15 cellular contexts compared by ENCODE assay signal in genomic region chr11:3044004-3044403, GRCh38. TPM values are rescaled to one million over a fixed set of nuclear protein-coding genes. Genes with fewer than 3 reads are reported as not detected.
DNase-seq lines count a peak whose midpoint lies in the region; ATAC-seq and TF ChIP-seq lines count a peak whose summit lies in the region.
"Had no signal": no experiment of that assay in that cellular context is flagged by ENCODE, and none has a peak within 500 bp of the region (broad histone marks: within the 10 kb centered on the region; RNA-seq: fewer than 3 reads in every experiment).

No MANE protein-coding gene starts in this region.

- TF ChIP-seq CTCF in spleen (IDR thresholded peaks at IDR 0.05 in 8 of 11, conservative IDR thresholded peaks at IDR 0.05 in 3 of 11) (no peak), natural killer cell (IDR thresholded peaks at IDR 0.05) (no peak), lower leg skin (IDR thresholded peaks at IDR 0.05) (no peak)
- TF ChIP-seq CTCF in CD8-positive, alpha-beta T cell (IDR thresholded peaks at IDR 0.05), result no peak

- no peak overlapping the region for H3K4me3 Mint-ChIP-seq in natural killer cell
- H3K4me3 Mint-ChIP-seq in activated T-cell treated with anti-CD3 and anti-CD28 coated beads, Interleukin-2, amount 50 U/mL, for 72 hours, result no peak overlapping the region
- H3K4me3 Mint-ChIP-seq in CD8-positive, alpha-beta T cell, result no peak overlapping the region
- H3K4me3 Mint-ChIP-seq: CD4-positive, alpha-beta memory T cell; T-cell had no signal

- H3K27ac ChIP-seq in spleen, result no peak overlapping the region
- no peak overlapping the region for H3K27ac ChIP-seq in CD8-positive, alpha-beta T cell (ENCODE audit: low read depth, low read length)

- POLR2A ChIA-PET in CD8-positive, alpha-beta T cell (lab: Charles Lee), result no interaction called here

- H3K27me3 ChIP-seq in adipocyte (replicated peaks; ENCODE audit: control insufficient read depth, insufficient read depth, low read length) (no peaks in the 10 kb centered on the region), spleen (replicated peaks in 1 of 7) (no peaks in the 10 kb centered on the region)
- no peaks in the 10 kb centered on the region for H3K27me3 ChIP-seq in CD8-positive, alpha-beta T cell (ENCODE audit: insufficient read depth, low read length)

- H3K4me1 ChIP-seq in adipocyte (ENCODE audit: control insufficient read depth, insufficient read depth, low read length) (peaks cover 46% of the 10 kb centered on the region), spleen (peaks cover 0 to 24% (median 3%) of the 10 kb centered on the region in 6 donors)
- no peaks in the 10 kb centered on the region for H3K4me1 ChIP-seq in CD8-positive, alpha-beta T cell (ENCODE audit: insufficient read depth, low read length)

- H3K9me3 ChIP-seq in adipocyte (ENCODE audit: control insufficient read depth, low read length), result no peaks in the 10 kb centered on the region
- H3K9me3 ChIP-seq in spleen, result no peaks in the 10 kb centered on the region
- no peaks in the 10 kb centered on the region for H3K9me3 ChIP-seq in CD8-positive, alpha-beta T cell (ENCODE audit: low read length)

- ATAC-seq in natural killer cell, result no peak
- no peak for ATAC-seq in activated T-cell treated with anti-CD3 and anti-CD28 coated beads, Interleukin-2, amount 50 U/mL, for 72 hours (replicated peaks in 1 of 2)
- no peak for ATAC-seq in CD8-positive, alpha-beta T cell
- ATAC-seq: HCT116, T-cell had no signal

- peak overlapping the region; percentile 71 for H3K9ac ChIP-seq in adipocyte (ENCODE audit: low read length)

- CTCF ChIA-PET in CD8-positive, alpha-beta T cell (lab: Charles Lee), result interaction anchor here (1.0 to 1.3 kb wide), 2 partner anchors 18 to 48 kb away, joined by 3 read pairs; no protein-coding TSS in a partner anchor

- intact Hi-C loops in spleen (cut with DNase I; ENCODE audit: low total_unique reads), result no loop called here
- intact Hi-C loops in natural killer cell (cut with micrococcal nuclease), result no loop called here
- intact Hi-C loops in CD8-positive, alpha-beta T cell (cut with DNase I, micrococcal nuclease), result no loop called here
- intact Hi-C loops in lower leg skin (cut with DNase I; ENCODE audit: low total_unique reads), result no loop called here

- no peaks in the 10 kb centered on the region for H3K27me3 Mint-ChIP-seq in natural killer cell (ENCODE audit: low read depth in 2 of 2)
- H3K27me3 Mint-ChIP-seq in activated T-cell treated with anti-CD3 and anti-CD28 coated beads, Interleukin-2, amount 50 U/mL, for 72 hours (ENCODE audit: low read depth), result no peaks in the 10 kb centered on the region
- no peaks in the 10 kb centered on the region for H3K27me3 Mint-ChIP-seq in CD8-positive, alpha-beta T cell (ENCODE audit: low read depth)
- H3K27me3 Mint-ChIP-seq: CD4-positive, alpha-beta memory T cell; T-cell had no signal

- TF ChIP-seq POLR2A in spleen (IDR thresholded peaks at IDR 0.05) (no peak), lower leg skin (IDR thresholded peaks at IDR 0.05) (no peak)

- DNase-seq in GM03348 (ENCODE audit: low spot score), result peak; percentile 63
- no peak for DNase-seq in adipocyte (ENCODE audit: low read depth)
- peak; percentile 42 for DNase-seq in iris pigment epithelial cell (ENCODE audit: low read depth)
- DNase-seq in spleen, result peak; percentile 23
- no peak for DNase-seq in natural killer cell
- DNase-seq in activated T-cell treated with anti-CD3 and anti-CD28 coated beads, Interleukin-2, amount 50 U/mL, for 72 hours, result no peak
- no peak for DNase-seq in CD8-positive, alpha-beta T cell
- DNase-seq in lower leg skin (ENCODE audit: low spot score in 2 of 2), result no peak
- DNase-seq: activated CD4-positive, alpha-beta T cell treated with anti-CD3 and anti-CD28 coated beads for 48 hours; activated gamma-delta T cell; CD4-positive, alpha-beta memory T cell; GDM1; NCI-H2171 treated with DMSO at 0.1 percent for 48 hours; T-cell had no signal

- peaks cover 0 to 26% of the 10 kb centered on the region in 2 donors for H3K4me1 Mint-ChIP-seq in natural killer cell
- H3K4me1 Mint-ChIP-seq in activated T-cell treated with anti-CD3 and anti-CD28 coated beads, Interleukin-2, amount 50 U/mL, for 72 hours (ENCODE audit: low read depth), result no peaks in the 10 kb centered on the region
- H3K4me1 Mint-ChIP-seq in CD8-positive, alpha-beta T cell (ENCODE audit: low read depth), result peaks cover 3% of the 10 kb centered on the region

- H3K4me3 ChIP-seq in adipocyte (ENCODE audit: low read length) (no peak overlapping the region), spleen (no peak overlapping the region), lower leg skin (ENCODE audit: low read depth, poor library complexity, severe bottlenecking) (no peak overlapping the region)
- no peak overlapping the region for H3K4me3 ChIP-seq in CD8-positive, alpha-beta T cell (ENCODE audit: low read depth, low read length)

- peaks cover 59% of the 10 kb centered on the region for H3K36me3 ChIP-seq in adipocyte (ENCODE audit: control insufficient read depth, insufficient read depth, low read length, severe bottlenecking)
- peaks cover 0 to 91% (median 47%) of the 10 kb centered on the region in 6 donors for H3K36me3 ChIP-seq in spleen
- H3K36me3 ChIP-seq in CD8-positive, alpha-beta T cell (ENCODE audit: insufficient read depth, low read length), result peaks cover 9% of the 10 kb centered on the region

- H3K36me3 Mint-ChIP-seq in natural killer cell, result no peaks in the 10 kb centered on the region
- H3K36me3 Mint-ChIP-seq in activated T-cell treated with anti-CD3 and anti-CD28 coated beads, Interleukin-2, amount 50 U/mL, for 72 hours (ENCODE audit: insufficient read depth in 2 of 2), result peaks cover 9 to 17% of the 10 kb centered on the region in 2 donors
- peaks cover 67% of the 10 kb centered on the region for H3K36me3 Mint-ChIP-seq in CD8-positive, alpha-beta T cell

- WGBS in spleen, 5 donors, result 83 to 92% (median 89%) methylated on average over 5 to 6 of the region's 6 CpGs
- WGBS in lower leg skin, 2 donors, result 71 to 76% methylated on average over 6 of the region's 6 CpGs

- no peaks in the 10 kb centered on the region for H3K9me3 Mint-ChIP-seq in natural killer cell
- H3K9me3 Mint-ChIP-seq in activated T-cell treated with anti-CD3 and anti-CD28 coated beads, Interleukin-2, amount 50 U/mL, for 72 hours, result no peaks in the 10 kb centered on the region
- H3K9me3 Mint-ChIP-seq in CD8-positive, alpha-beta T cell, result no peaks in the 10 kb centered on the region
- H3K9me3 Mint-ChIP-seq: CD4-positive, alpha-beta memory T cell; T-cell had no signal

- H3K27ac Mint-ChIP-seq in natural killer cell, result peak overlapping the region in 1 of 2 donors; percentile 58
- no peak overlapping the region for H3K27ac Mint-ChIP-seq in activated T-cell treated with anti-CD3 and anti-CD28 coated beads, Interleukin-2, amount 50 U/mL, for 72 hours
- H3K27ac Mint-ChIP-seq in CD8-positive, alpha-beta T cell, result no peak overlapping the region
- H3K27ac Mint-ChIP-seq: T-cell had no signal

RNA-seq across cellular contexts. Expression of gene CARS1, which starts 13.2 kb away (rescaled TPM):
- total RNA-seq in spleen (10 to 100 TPM; 32.7 to 64.9 (median 39.0) TPM), natural killer cell (10 to 100 TPM; 47.9 to 51.3 (median 50.3) TPM), lower leg skin (10 to 100 TPM; 56.7 to 63.0 (median 60.7) TPM)
- 10 to 100 TPM; 18.6 to 27.5 (median 24.0) TPM for polyA plus RNA-seq in spleen
- total RNA-seq in activated T-cell treated with anti-CD3 and anti-CD28 coated beads, Interleukin-2, amount 50 U/mL, for 72 hours, result 100 to 1,000 TPM; 217 to 224 TPM
- 10 to 100 TPM; 34.2 to 34.7 TPM for total RNA-seq in CD8-positive, alpha-beta T cell

RNA-seq across cellular contexts. Expression of gene NAP1L4, which starts 51.9 kb away (rescaled TPM):
- total RNA-seq in spleen (100 to 1,000 TPM in 6 of 7 donors, 10 to 100 TPM in 1; 87.5 to 137 (median 131) TPM), natural killer cell (100 to 1,000 TPM; 219 to 244 (median 237) TPM), lower leg skin (10 to 100 TPM; 67.2 to 99.0 (median 82.4) TPM)
- polyA plus RNA-seq in spleen, result 100 to 1,000 TPM in 1 of 3 donors, 10 to 100 TPM in 2; 79.5 to 104 (median 90.6) TPM
- total RNA-seq in activated T-cell treated with anti-CD3 and anti-CD28 coated beads, Interleukin-2, amount 50 U/mL, for 72 hours, result 100 to 1,000 TPM; 421 to 504 TPM
- total RNA-seq in CD8-positive, alpha-beta T cell, result 100 to 1,000 TPM; 276 to 290 TPM

Comparison
In these comparisons a context has a peak if more than half of its experiments do, and no peak if none do; other contexts are left out.
1. DNase-seq: peak in GM03348 (single experiment), iris pigment epithelial cell (single experiment) and spleen (single experiment); none in adipocyte (single experiment), natural killer cell (single experiment), activated T-cell treated with anti-CD3 and anti-CD28 coated beads, Interleukin-2, amount 50 U/mL, for 72 hours (0 of 2), CD8-positive, alpha-beta T cell (0 of 7) and lower leg skin (0 of 2).